9 cellular contexts compared by ENCODE assay signal in the genomic region with DNA sequence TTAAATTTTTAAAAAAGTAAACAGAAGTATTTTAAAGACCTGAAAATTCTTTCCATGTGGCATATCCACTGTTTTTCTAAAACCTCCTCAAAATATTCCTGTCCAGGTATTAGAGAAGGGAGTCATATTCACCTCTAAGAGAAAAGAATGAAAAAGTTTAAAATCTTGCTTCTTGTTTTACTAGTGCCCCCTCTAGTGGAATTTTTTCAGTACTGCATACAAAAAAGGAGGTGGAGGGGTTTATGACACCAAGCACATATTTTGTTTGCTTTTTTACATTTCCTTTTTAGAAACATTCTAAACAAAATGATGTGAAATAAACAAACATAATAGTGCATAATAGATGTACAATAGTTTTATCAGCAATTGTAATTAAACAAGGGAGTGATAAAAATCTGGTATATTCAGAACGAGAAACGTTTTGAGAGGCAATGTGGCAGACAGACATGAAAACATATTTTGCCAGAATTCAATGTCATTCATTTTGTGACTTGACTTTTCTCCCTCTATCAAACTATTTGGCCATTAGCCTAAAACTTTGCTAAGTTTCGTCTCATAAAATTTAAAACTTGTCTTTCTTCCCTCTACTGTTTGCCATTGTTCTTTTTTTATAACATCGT.
DNase-seq lines count a peak whose midpoint lies in the region; ATAC-seq and TF ChIP-seq lines count a peak whose summit lies in the region.
"Had no signal": no experiment of that assay in that cellular context is flagged by ENCODE, and none has a peak within 500 bp of the region (broad histone marks: within the 10 kb centered on the region; RNA-seq: fewer than 3 reads in every experiment).

No MANE protein-coding gene starts in this region.

- H3K4me3 ChIP-seq in fibroblast of the aortic adventitia (ENCODE audit: low read depth, low read length): no peak overlapping the region
- H3K4me3 ChIP-seq in smooth muscle cell: no peak overlapping the region
- H3K4me3 ChIP-seq: skin epidermis had no signal

- no peak overlapping the region for H2AFZ ChIP-seq in smooth muscle cell (ENCODE audit: low read depth)

- H3K4me2 ChIP-seq in smooth muscle cell: no peak overlapping the region

- H3K9ac ChIP-seq in smooth muscle cell (ENCODE audit: low read depth): no peak overlapping the region

- peak; percentile 83 for TF ChIP-seq CTCF in RWPE1 (conservative IDR thresholded peaks at IDR 0.05; ENCODE audit: low read depth)
- peak; percentile 60 for TF ChIP-seq CTCF in fibroblast of the aortic adventitia (IDR thresholded peaks at IDR 0.05; ENCODE audit: insufficient read depth, low read length)
- peak; percentile 88 for TF ChIP-seq CTCF in smooth muscle cell (IDR thresholded peaks at IDR 0.05; ENCODE audit: borderline replicate concordance, insufficient read depth, poor library complexity, severe bottlenecking)

- peak; percentile 60 for ATAC-seq in HG03175 (IDR thresholded peaks at IDR 0.05; ENCODE audit: unreplicated experiment)
- ATAC-seq in GM18505 (IDR thresholded peaks at IDR 0.05; ENCODE audit: unreplicated experiment): no peak
- no peak for ATAC-seq in HG03135 (IDR thresholded peaks at IDR 0.05; ENCODE audit: unreplicated experiment)
- no peak for ATAC-seq in GM21717 (IDR thresholded peaks at IDR 0.05; ENCODE audit: unreplicated experiment)

- H3K79me2 ChIP-seq in smooth muscle cell (ENCODE audit: low read depth): no peaks in the 10 kb centered on the region

- no peaks in the 10 kb centered on the region for H3F3A ChIP-seq in smooth muscle cell (ENCODE audit: low read depth)

- DNase-seq in DMS53 (lab: John Stamatoyannopoulos, UW) (peak; percentile 78), RWPE1 (ENCODE audit: low spot score) (peak; percentile 8), fibroblast of the aortic adventitia (ENCODE audit: low read depth) (peak; percentile 35), smooth muscle cell (lab: John Stamatoyannopoulos, UW; ENCODE audit: unreplicated experiment) (no peak)

- 65% methylated on average over 4 of the region's 4 CpGs for WGBS in smooth muscle cell (ENCODE audit: low lambda C conversion rate)

- H3K4me1 ChIP-seq in smooth muscle cell (ENCODE audit: low read depth): no peaks in the 10 kb centered on the region

- no peaks in the 10 kb centered on the region for H3K9me3 ChIP-seq in smooth muscle cell (replicated peaks; ENCODE audit: low read depth)

- POLR2A ChIA-PET in RWPE1 (lab: Yijun Ruan, JAX; ENCODE audit: low non-redundant PET): no interaction called here

- no peaks in the 10 kb centered on the region for H4K20me1 ChIP-seq in smooth muscle cell (ENCODE audit: low read depth)

- H3K27me3 ChIP-seq in smooth muscle cell (ENCODE audit: low read depth): peaks cover 18% of the 10 kb centered on the region

- H3K36me3 ChIP-seq in smooth muscle cell (ENCODE audit: low read depth): no peaks in the 10 kb centered on the region

- H3K27ac ChIP-seq in RWPE1 (no peak overlapping the region), smooth muscle cell (ENCODE audit: low read depth) (no peak overlapping the region)
- H3K27ac ChIP-seq: skin epidermis had no signal

- CTCF ChIA-PET in RWPE1 (lab: Yijun Ruan, JAX): interaction anchor here (0.6 to 1.1 kb wide), 2 partner anchors 471 to 476 kb away, joined by 4 read pairs; no protein-coding TSS in a partner anchor

- TF ChIP-seq POLR2A in GM18505 (IDR thresholded peaks at IDR 0.05; ENCODE audit: borderline replicate concordance, extremely low read depth, insufficient read depth, insufficient read length): no peak
